ENCODE assay signal across 36 cellular contexts in the genomic region with DNA sequence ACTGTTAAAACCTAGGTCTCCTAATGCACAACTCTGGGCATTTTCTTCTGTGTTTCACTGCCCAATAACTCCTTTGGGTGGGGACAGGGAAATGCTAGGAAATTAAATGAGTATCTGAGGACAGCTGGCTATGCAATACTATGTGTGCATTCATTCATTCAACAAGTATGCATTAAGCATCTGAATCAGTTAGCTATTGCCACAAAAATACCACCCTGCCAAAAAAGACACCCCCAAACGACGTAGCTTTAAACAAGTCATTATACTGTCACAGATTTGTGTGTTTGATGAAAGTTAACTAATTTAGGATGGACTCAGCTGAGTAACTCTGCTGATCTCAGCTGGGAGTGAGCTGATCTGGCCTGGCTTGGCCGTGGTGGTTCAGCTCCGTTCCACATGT. TPM values are rescaled to one million over a fixed set of nuclear protein-coding genes. Genes with fewer than 3 reads are reported as not detected.
"Had no signal": no experiment of that assay in that cellular context is flagged by ENCODE, and none has a peak within 500 bp of the region (broad histone marks: within the 10 kb centered on the region; RNA-seq: fewer than 3 reads in every experiment).

No MANE protein-coding gene starts in this region.

- H3K36me3 ChIP-seq: adrenal gland, breast epithelium, cardiac muscle cell, colonic mucosa, gastrocnemius medialis, heart left ventricle had no signal

- H3K4me1 ChIP-seq: adrenal gland, breast epithelium, colonic mucosa, foreskin keratinocyte, gastrocnemius medialis, heart left ventricle had no signal

- DNase-seq: activated CD4-positive, alpha-beta memory T cell treated with anti-CD3 and anti-CD28 coated beads for 36 hours; activated CD4-positive, alpha-beta T cell treated with anti-CD3 and anti-CD28 coated beads for 36 hours; activated CD4-positive, alpha-beta T cell treated with anti-CD3 and anti-CD28 coated beads, Interleukin-2, amount 10 ng/mL, durations not matched to agents 24 days and 14 days; activated CD4-positive, CD25-positive, alpha-beta regulatory T cell; activated CD4-positive, CD25-positive, alpha-beta regulatory T cell treated with anti-CD3 and anti-CD28 coated beads, Interleukin-2, amount 50 U/mL, for 72 hours; activated CD8-positive, alpha-beta memory T cell treated with anti-CD3 and anti-CD28 coated beads, Interleukin-2, amount 10 ng/mL, durations not matched to agents 7 days and 5 days; activated CD8-positive, alpha-beta memory T cell treated with anti-CD3 and anti-CD28 coated beads, Interleukin-2, amount 50 U/mL, for 4 hours; activated CD8-positive, alpha-beta T cell treated with anti-CD3 and anti-CD28 coated beads, Interleukin-2, amount 10 ng/mL, durations not matched to agents 7 days and 5 days; activated effector memory CD4-positive, alpha-beta T cell treated with anti-CD3 and anti-CD28 coated beads, Interleukin-2, amount 50 U/mL, for 16 hours; activated naive CD4-positive, alpha-beta T cell treated with anti-CD3 and anti-CD28 coated beads for 36 hours; activated naive CD8-positive, alpha-beta T cell treated with anti-CD3 and anti-CD28 coated beads for 36 hours; activated naive CD8-positive, alpha-beta T cell treated with anti-CD3 and anti-CD28 coated beads, Interleukin-2, amount 50 U/mL, for 24 hours; activated T-cell treated with anti-CD3 and anti-CD28 coated beads, Interleukin-2, amount 50 U/mL, for 1 hour; activated T-cell treated with anti-CD3 and anti-CD28 coated beads, Interleukin-2, amount 50 U/mL, for 48 hours; adrenal gland; amygdala; aorta; central memory CD4-positive, alpha-beta T cell; cerebellar nuclear complex; colonic mucosa; effector CD8-positive, alpha-beta T cell; gastrocnemius medialis; glutamatergic neuron; heart left ventricle; T-helper 1 cell; T-helper 17 cell; T1000 had no signal

- H3K27me3 ChIP-seq: cardiac muscle cell, colonic mucosa, foreskin keratinocyte, gastrocnemius medialis had no signal

- H3K9me3 ChIP-seq: adrenal gland, breast epithelium, colonic mucosa, gastrocnemius medialis, heart left ventricle had no signal

- FAIRE-seq: endometrium, endothelial cell of umbilical vein had no signal

- H3K27ac ChIP-seq: adrenal gland, breast epithelium, cardiac muscle cell, colonic mucosa, foreskin keratinocyte, gastrocnemius medialis, heart left ventricle had no signal

- H3K4me3 ChIP-seq: adrenal gland, breast epithelium, cardiac muscle cell, colonic mucosa, gastrocnemius medialis, heart left ventricle had no signal

RNA-seq across cellular contexts. Expression of a gene that starts 29.8 kb away (rescaled TPM):
- total RNA-seq: activated CD4-positive, alpha-beta memory T cell treated with anti-CD3 and anti-CD28 coated beads for 36 hours; activated CD4-positive, alpha-beta T cell treated with anti-CD3 and anti-CD28 coated beads for 36 hours; activated CD4-positive, alpha-beta T cell treated with anti-CD3 and anti-CD28 coated beads, Interleukin-2, amount 10 ng/mL, durations not matched to agents 24 days and 14 days; activated CD8-positive, alpha-beta memory T cell treated with anti-CD3 and anti-CD28 coated beads for 36 hours; activated CD8-positive, alpha-beta memory T cell treated with anti-CD3 and anti-CD28 coated beads, Interleukin-2, amount 10 ng/mL, durations not matched to agents 7 days and 5 days; activated CD8-positive, alpha-beta T cell treated with anti-CD3 and anti-CD28 coated beads, Interleukin-2, amount 10 ng/mL, durations not matched to agents 7 days and 5 days; activated naive CD4-positive, alpha-beta T cell treated with anti-CD3 and anti-CD28 coated beads for 36 hours; activated naive CD8-positive, alpha-beta T cell treated with anti-CD3 and anti-CD28 coated beads for 36 hours; activated T-helper 1 cell treated with anti-CD3 and anti-CD28 coated beads, Interleukin-12 subunit alpha, Interleukin-12 subunit beta, Interleukin-2, Interleukin-4 antibody, amounts not matched to agents 30 ng/mL and 10 ng/mL and 1 ng/mL, durations not matched to agents 14 hours and 24 hours and 36 hours; activated T-helper 2 cell treated with anti-CD3 and anti-CD28 coated beads, Interferon-gamma antibody, Interleukin-2, Interleukin-4, amounts not matched to agents 10 μg/mL and 5 μg/mL and 100 μg/mL, durations not matched to agents 14 hours and 24 hours and 36 hours; dermis microvascular lymphatic vessel endothelial cell; endothelial cell of umbilical vein; foreskin keratinocyte; T-helper 17 cell had no signal
